1 cellular context compared by ENCODE assay signal in genomic region chr3:133457465-133458067, GRCh38.
A peak's percentile ranks its signal among the peaks of the same experiment; 100 is the strongest.
TF ChIP-seq lines count a peak whose summit lies in the region.

No MANE protein-coding gene starts in this region.

TF ChIP-seq in GM12878, 131 proteins besides CTCF, POLR2A, EP300 and RAD21:
- peak; percentile 96 for TF ChIP-seq ZBTB40 (IDR thresholded peaks at IDR 0.05; ENCODE audit: borderline replicate concordance)
- no peak for TF ChIP-seq ZNF24 (IDR thresholded peaks at IDR 0.05)
- TF ChIP-seq E2F4 (IDR thresholded peaks at IDR 0.05; ENCODE audit: low read depth, low read length): no peak
- peak; percentile 41 for TF ChIP-seq RUNX3 (IDR thresholded peaks at IDR 0.05; ENCODE audit: low read length)
- TF ChIP-seq, protein P1, sequence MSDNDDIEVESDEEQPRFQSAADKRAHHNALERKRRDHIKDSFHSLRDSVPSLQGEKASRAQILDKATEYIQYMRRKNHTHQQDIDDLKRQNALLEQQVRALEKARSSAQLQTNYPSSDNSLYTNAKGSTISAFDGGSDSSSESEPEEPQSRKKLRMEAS (IDR thresholded peaks at IDR 0.05; ENCODE audit: low read depth, low read length): no peak
- TF ChIP-seq SMC3 (IDR thresholded peaks at IDR 0.05; ENCODE audit: borderline replicate concordance, low read length): peak; percentile 14; the same call in 1 of the 2 replicates
